In the genomic region with DNA sequence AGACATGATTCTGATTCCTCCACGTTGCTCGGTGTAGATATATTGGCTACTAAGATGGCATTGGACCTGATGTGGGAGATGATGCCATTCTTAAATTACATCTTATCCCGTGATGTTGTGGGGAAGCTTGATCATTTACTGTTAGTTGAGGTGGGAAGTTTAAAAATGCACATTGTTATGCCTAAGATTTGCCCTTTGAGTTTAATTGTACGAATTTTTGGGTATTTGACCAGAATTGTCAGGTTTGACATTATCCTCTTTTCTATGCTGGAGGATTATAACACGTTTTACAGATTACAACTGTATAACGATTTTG, we compare ENCODE assay signal across 8 cellular contexts. TPM values are rescaled to one million over a fixed set of nuclear protein-coding genes. Genes with fewer than 3 reads are reported as not detected.
A peak's percentile ranks its signal among the peaks of the same experiment; 100 is the strongest.
DNase-seq lines count a peak whose midpoint lies in the region; ATAC-seq, FAIRE-seq and TF ChIP-seq lines count a peak whose summit lies in the region.

No MANE protein-coding gene starts in this region.

- TF ChIP-seq CTCF in heart right ventricle (IDR thresholded peaks at IDR 0.05) (no peak), bronchial epithelial cell (IDR thresholded peaks at IDR 0.05; ENCODE audit: insufficient read depth, low read length, severe bottlenecking) (no peak), mesothelial cell of epicardium (IDR thresholded peaks at IDR 0.05; ENCODE audit: unreplicated experiment) (no peak), vagina (IDR thresholded peaks at IDR 0.05) (no peak)

- peak overlapping the region; percentile 97 for H3K27ac Mint-ChIP-seq in mesothelial cell of epicardium

- H3K36me3 Mint-ChIP-seq in mesothelial cell of epicardium, result no peaks in the 10 kb centered on the region

- peak overlapping the region; percentile 92 for H3K4me3 Mint-ChIP-seq in mesothelial cell of epicardium

- WGBS in heart right ventricle, 2 donors, result 3% methylated on average over 6 of the region's 6 CpGs

- DNase-seq in heart right ventricle (no peak), Right ventricle myocardium superior (no peak), bronchial epithelial cell (ENCODE audit: low read depth) (no peak), mesothelial cell of epicardium (ENCODE audit: low spot score in 2 of 2, unreplicated experiment in 2 of 2) (no peak), vagina (ENCODE audit: extremely low spot score in 2 of 2) (no peak), AML-193 (lab: John Stamatoyannopoulos, UW) (no peak), EL (no peak)

- no peaks in the 10 kb centered on the region for H3K9me3 Mint-ChIP-seq in mesothelial cell of epicardium

- H3K36me3 ChIP-seq in heart right ventricle (peaks cover 0 to 5% (median 0%) of the 10 kb centered on the region in 9 donors), bronchial epithelial cell (ENCODE audit: control insufficient read depth, insufficient read depth, low read length) (peaks cover 2% of the 10 kb centered on the region), vagina (peaks cover 0 to 3% of the 10 kb centered on the region in 2 donors)

- no peaks in the 10 kb centered on the region for H3K9me3 ChIP-seq in heart right ventricle
- H3K9me3 ChIP-seq in vagina, result no peaks in the 10 kb centered on the region

- peaks cover 57% of the 10 kb centered on the region for H3K4me1 Mint-ChIP-seq in mesothelial cell of epicardium

- ATAC-seq in heart right ventricle (no peak), Right ventricle myocardium superior (ENCODE audit: poor library complexity) (no peak), GM21529 (IDR thresholded peaks at IDR 0.05; ENCODE audit: unreplicated experiment) (no peak)

- intact Hi-C loops in heart right ventricle (cut with DNase I), result no loop called here
- intact Hi-C loops in Right ventricle myocardium superior (cut with DNase I), result no loop called here
- intact Hi-C loops in vagina (cut with DNase I), result no loop called here

- FAIRE-seq in bronchial epithelial cell (lab: Jason Lieb, UNC), result no peak

- H3K4me3 ChIP-seq in heart right ventricle, result peak overlapping the region; percentile 65 to 97 (median 90)
- H3K4me3 ChIP-seq in bronchial epithelial cell (ENCODE audit: low read depth, low read length), result peak overlapping the region; percentile 92
- H3K4me3 ChIP-seq in vagina, result peak overlapping the region; percentile 82 to 91

- H3K4me1 ChIP-seq in heart right ventricle (peaks cover 3 to 82% (median 62%) of the 10 kb centered on the region in 9 donors), vagina (peaks cover 65% of the 10 kb centered on the region)

- TF ChIP-seq POLR2A in vagina (IDR thresholded peaks at IDR 0.05), result no peak

- no peaks in the 10 kb centered on the region for H3K27me3 Mint-ChIP-seq in mesothelial cell of epicardium (ENCODE audit: low read depth)

- H3K27me3 ChIP-seq in heart right ventricle (no peaks in the 10 kb centered on the region), bronchial epithelial cell (ENCODE audit: control insufficient read depth, insufficient read depth, low read length) (no peaks in the 10 kb centered on the region), vagina (no peaks in the 10 kb centered on the region)

- peak overlapping the region in 9 of 10 donors; percentile 95 to 100 (median 99) for H3K27ac ChIP-seq in heart right ventricle
- peak overlapping the region; percentile 99 for H3K27ac ChIP-seq in vagina

RNA-seq across cellular contexts. Expression of a gene that starts 1.6 kb away (rescaled TPM):
- total RNA-seq in heart right ventricle (100 to 1,000 TPM in 1 of 10 donors, 10 to 100 TPM in 9; 39.9 to 101 (median 76.5) TPM), Right ventricle myocardium superior (40.8 TPM), bronchial epithelial cell (73.5 and 94.2 TPM in 2 replicates), mesothelial cell of epicardium (49.6 to 61.0 TPM (median 54.6 TPM) in 3 replicates), vagina (38.3 TPM)
- 10 to 100 TPM; 10.5 to 22.0 TPM for polyA plus RNA-seq in heart right ventricle

RNA-seq across cellular contexts. Expression of a gene that starts 49.6 kb away (rescaled TPM):
- total RNA-seq in heart right ventricle (10 to 100 TPM in 2 of 10 donors, 1 to 10 TPM in 8; 5.8 to 14.2 (median 8.9) TPM), Right ventricle myocardium superior (6.9 TPM), bronchial epithelial cell (6.1 and 8.2 TPM in 2 replicates), mesothelial cell of epicardium (35.1 to 35.8 TPM (median 35.3 TPM) in 3 replicates), vagina (23.3 TPM)
- polyA plus RNA-seq in heart right ventricle, result 10 to 100 TPM; 10.6 to 14.2 TPM
